ENCODE assay signal across 2 cellular contexts in the genomic region with DNA sequence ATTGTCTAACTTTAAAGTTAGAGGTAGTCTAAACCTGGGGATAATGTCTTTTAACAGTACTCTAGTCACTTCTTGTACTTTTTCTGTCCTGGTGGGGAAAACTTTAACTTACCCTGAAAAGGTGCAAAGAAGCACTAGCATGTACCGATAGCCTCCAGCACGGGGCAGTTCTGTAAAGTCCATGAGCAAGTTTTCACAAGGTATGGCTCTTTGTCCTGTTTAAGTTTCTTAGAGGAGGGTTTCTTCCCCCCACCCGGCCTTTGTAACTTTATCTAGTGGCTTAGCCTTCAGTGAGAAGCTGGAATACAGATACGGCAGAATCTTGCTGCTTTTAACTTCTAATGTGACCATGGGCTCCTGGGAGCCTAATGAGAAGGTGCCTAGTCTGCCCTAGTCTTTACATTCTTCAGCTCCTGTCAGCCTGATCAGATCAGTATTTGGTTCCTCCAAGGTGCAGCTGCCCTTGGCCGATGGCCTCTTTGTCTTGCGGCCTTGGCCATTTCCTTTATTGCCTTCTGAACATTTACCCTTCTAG.
TF ChIP-seq lines count a peak whose summit lies in the region.

No MANE protein-coding gene starts in this region.

TF ChIP-seq in GM12878, 131 proteins besides CTCF, POLR2A, EP300 and RAD21:
- TF ChIP-seq JUNB (IDR thresholded peaks at IDR 0.05) (no peak), LARP7 (IDR thresholded peaks at IDR 0.05) (no peak), SIN3A (IDR thresholded peaks at IDR 0.05; ENCODE audit: low read depth, low read length) (no peak), MYC (IDR thresholded peaks at IDR 0.05; ENCODE audit: insufficient read depth, insufficient read length, insufficient replicate concordance, low read length, severe bottlenecking) (no peak), ZNF217 (IDR thresholded peaks at IDR 0.05) (no peak), RB1 (IDR thresholded peaks at IDR 0.05; ENCODE audit: borderline replicate concordance) (no peak), BCL11A (IDR thresholded peaks at IDR 0.05; ENCODE audit: low read depth, low read length) (no peak), SREBF1 (IDR thresholded peaks at IDR 0.05; ENCODE audit: low read length) (no peak), POU2F2 (IDR thresholded peaks at IDR 0.05; ENCODE audit: borderline replicate concordance, low read depth, low read length) (no peak), E2F4 (IDR thresholded peaks at IDR 0.05; ENCODE audit: low read depth, low read length) (no peak)
- TF ChIP-seq, protein P1, sequence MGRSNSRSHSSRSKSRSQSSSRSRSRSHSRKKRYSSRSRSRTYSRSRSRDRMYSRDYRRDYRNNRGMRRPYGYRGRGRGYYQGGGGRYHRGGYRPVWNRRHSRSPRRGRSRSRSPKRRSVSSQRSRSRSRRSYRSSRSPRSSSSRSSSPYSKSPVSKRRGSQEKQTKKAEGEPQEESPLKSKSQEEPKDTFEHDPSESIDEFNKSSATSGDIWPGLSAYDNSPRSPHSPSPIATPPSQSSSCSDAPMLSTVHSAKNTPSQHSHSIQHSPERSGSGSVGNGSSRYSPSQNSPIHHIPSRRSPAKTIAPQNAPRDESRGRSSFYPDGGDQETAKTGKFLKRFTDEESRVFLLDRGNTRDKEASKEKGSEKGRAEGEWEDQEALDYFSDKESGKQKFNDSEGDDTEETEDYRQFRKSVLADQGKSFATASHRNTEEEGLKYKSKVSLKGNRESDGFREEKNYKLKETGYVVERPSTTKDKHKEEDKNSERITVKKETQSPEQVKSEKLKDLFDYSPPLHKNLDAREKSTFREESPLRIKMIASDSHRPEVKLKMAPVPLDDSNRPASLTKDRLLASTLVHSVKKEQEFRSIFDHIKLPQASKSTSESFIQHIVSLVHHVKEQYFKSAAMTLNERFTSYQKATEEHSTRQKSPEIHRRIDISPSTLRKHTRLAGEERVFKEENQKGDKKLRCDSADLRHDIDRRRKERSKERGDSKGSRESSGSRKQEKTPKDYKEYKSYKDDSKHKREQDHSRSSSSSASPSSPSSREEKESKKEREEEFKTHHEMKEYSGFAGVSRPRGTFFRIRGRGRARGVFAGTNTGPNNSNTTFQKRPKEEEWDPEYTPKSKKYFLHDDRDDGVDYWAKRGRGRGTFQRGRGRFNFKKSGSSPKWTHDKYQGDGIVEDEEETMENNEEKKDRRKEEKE (IDR thresholded peaks at IDR 0.05) = no peak
- TF ChIP-seq, protein P2, sequence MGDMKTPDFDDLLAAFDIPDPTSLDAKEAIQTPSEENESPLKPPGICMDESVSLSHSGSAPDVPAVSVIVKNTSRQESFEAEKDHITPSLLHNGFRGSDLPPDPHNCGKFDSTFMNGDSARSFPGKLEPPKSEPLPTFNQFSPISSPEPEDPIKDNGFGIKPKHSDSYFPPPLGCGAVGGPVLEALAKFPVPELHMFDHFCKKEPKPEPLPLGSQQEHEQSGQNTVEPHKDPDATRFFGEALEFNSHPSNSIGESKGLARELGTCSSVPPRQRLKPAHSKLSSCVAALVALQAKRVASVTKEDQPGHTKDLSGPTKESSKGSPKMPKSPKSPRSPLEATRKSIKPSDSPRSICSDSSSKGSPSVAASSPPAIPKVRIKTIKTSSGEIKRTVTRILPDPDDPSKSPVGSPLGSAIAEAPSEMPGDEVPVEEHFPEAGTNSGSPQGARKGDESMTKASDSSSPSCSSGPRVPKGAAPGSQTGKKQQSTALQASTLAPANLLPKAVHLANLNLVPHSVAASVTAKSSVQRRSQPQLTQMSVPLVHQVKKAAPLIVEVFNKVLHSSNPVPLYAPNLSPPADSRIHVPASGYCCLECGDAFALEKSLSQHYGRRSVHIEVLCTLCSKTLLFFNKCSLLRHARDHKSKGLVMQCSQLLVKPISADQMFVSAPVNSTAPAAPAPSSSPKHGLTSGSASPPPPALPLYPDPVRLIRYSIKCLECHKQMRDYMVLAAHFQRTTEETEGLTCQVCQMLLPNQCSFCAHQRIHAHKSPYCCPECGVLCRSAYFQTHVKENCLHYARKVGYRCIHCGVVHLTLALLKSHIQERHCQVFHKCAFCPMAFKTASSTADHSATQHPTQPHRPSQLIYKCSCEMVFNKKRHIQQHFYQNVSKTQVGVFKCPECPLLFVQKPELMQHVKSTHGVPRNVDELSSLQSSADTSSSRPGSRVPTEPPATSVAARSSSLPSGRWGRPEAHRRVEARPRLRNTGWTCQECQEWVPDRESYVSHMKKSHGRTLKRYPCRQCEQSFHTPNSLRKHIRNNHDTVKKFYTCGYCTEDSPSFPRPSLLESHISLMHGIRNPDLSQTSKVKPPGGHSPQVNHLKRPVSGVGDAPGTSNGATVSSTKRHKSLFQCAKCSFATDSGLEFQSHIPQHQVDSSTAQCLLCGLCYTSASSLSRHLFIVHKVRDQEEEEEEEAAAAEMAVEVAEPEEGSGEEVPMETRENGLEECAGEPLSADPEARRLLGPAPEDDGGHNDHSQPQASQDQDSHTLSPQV (IDR thresholded peaks at IDR 0.05) = no peak

TF ChIP-seq in H1, 55 proteins besides CTCF, POLR2A, EP300 and RAD21:
- TF ChIP-seq, protein P3, sequence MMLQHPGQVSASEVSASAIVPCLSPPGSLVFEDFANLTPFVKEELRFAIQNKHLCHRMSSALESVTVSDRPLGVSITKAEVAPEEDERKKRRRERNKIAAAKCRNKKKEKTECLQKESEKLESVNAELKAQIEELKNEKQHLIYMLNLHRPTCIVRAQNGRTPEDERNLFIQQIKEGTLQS (IDR thresholded peaks at IDR 0.05; ENCODE audit: insufficient read depth, low read depth, low read length) = no peak
- TF ChIP-seq POU5F1 (IDR thresholded peaks at IDR 0.05; ENCODE audit: low read depth, low read length) (no peak), RXRA (IDR thresholded peaks at IDR 0.05; ENCODE audit: insufficient read depth, low read depth, low read length) (no peak), GABPA (IDR thresholded peaks at IDR 0.05; ENCODE audit: borderline replicate concordance, insufficient read depth, low read length) (no peak), SP2 (IDR thresholded peaks at IDR 0.05; ENCODE audit: low read length) (no peak), TBP (IDR thresholded peaks at IDR 0.05; ENCODE audit: low read depth, low read length) (no peak), SP4 (IDR thresholded peaks at IDR 0.05; ENCODE audit: low read length) (no peak), JUND (IDR thresholded peaks at IDR 0.05; ENCODE audit: low read length) (no peak), POLR2AphosphoS5 (IDR thresholded peaks at IDR 0.05; ENCODE audit: low read depth, low read length) (no peak), BACH1 (IDR thresholded peaks at IDR 0.05; ENCODE audit: low read length) (no peak), TCF12 (IDR thresholded peaks at IDR 0.05; ENCODE audit: low read depth, low read length) (no peak), YY1 (IDR thresholded peaks at IDR 0.05; ENCODE audit: low read depth, low read length) (no peak), BCL11A (IDR thresholded peaks at IDR 0.05; ENCODE audit: low read depth in 2 of 2, low read length in 2 of 2) (no peak), CHD2 (IDR thresholded peaks at IDR 0.05; ENCODE audit: low read length) (no peak), SAP30 (IDR thresholded peaks at IDR 0.05; ENCODE audit: insufficient read depth, insufficient replicate concordance, low read length) (no peak)
